22 cellular contexts compared by ENCODE assay signal in genomic region chr4:137543198-137543597, GRCh38. TPM values are rescaled to one million over a fixed set of nuclear protein-coding genes. Genes with fewer than 3 reads are reported as not detected.
DNase-seq lines count a peak whose midpoint lies in the region; ATAC-seq and TF ChIP-seq lines count a peak whose summit lies in the region.
"Had no signal": no experiment of that assay in that cellular context is flagged by ENCODE, and none has a peak within 500 bp of the region (broad histone marks: within the 10 kb centered on the region; RNA-seq: fewer than 3 reads in every experiment).

No MANE protein-coding gene starts in this region.

- H3K36me3 ChIP-seq in neuron (ENCODE audit: insufficient read depth, low read length), result no peaks in the 10 kb centered on the region
- H3K36me3 ChIP-seq: heart left ventricle, left lung, upper lobe of left lung, WERI-Rb-1 had no signal

- H3K9me3 ChIP-seq in neuron (ENCODE audit: low read length), result no peaks in the 10 kb centered on the region
- H3K9me3 ChIP-seq: heart left ventricle, left lung, upper lobe of left lung had no signal

- no peak overlapping the region for H2AFZ ChIP-seq in neuron (ENCODE audit: low read depth, low read length)

- intact Hi-C loops in sciatic nerve (cut with DNase I), result no loop called here

- no peak for ATAC-seq in sciatic nerve
- ATAC-seq: activated CD8-positive, alpha-beta T cell treated with anti-CD3 and anti-CD28 coated beads, Interleukin-2, amount 10 ng/mL, durations not matched to agents 7 days and 5 days; esophagus mucosa; HCT116; heart left ventricle; left lung had no signal

- no peak for TF ChIP-seq CTCF in GM20000 (IDR thresholded peaks at IDR 0.05; ENCODE audit: extremely low read depth, missing control alignments)

- DNase-seq in DMS 273 (lab: John Stamatoyannopoulos, UW; ENCODE audit: unreplicated experiment), result peak; percentile 50
- peak; percentile 93 for DNase-seq in iPS DF 19.7 (ENCODE audit: low read depth, low spot score)
- no peak for DNase-seq in NCI-H524 (lab: John Stamatoyannopoulos, UW)
- no peak for DNase-seq in GM20000 (ENCODE audit: low spot score)
- DNase-seq in NCI-H2029 treated with DMSO at 0.1 percent for 48 hours (lab: John Stamatoyannopoulos, UW), result no peak
- DNase-seq in sciatic nerve (ENCODE audit: low spot score), result no peak
- DNase-seq: activated CD8-positive, alpha-beta T cell treated with anti-CD3 and anti-CD28 coated beads, Interleukin-2, amount 10 ng/mL, durations not matched to agents 7 days and 5 days; CD4-positive, CD25-positive, alpha-beta regulatory T cell; DMS79; dorsolateral prefrontal cortex; heart left ventricle; Kasumi-1; left lung; NCI-H1417; stimulated activated naive CD4-positive, alpha-beta T cell; T-helper 1 cell; upper lobe of left lung; WERI-Rb-1 had no signal

- peak overlapping the region; percentile 44 for H3K4me3 ChIP-seq in neuron (ENCODE audit: low read length)
- H3K4me3 ChIP-seq: left lung had no signal

- H3K27me3 ChIP-seq in neuron (ENCODE audit: insufficient read depth, low read length), result no peaks in the 10 kb centered on the region
- H3K27me3 ChIP-seq: dorsolateral prefrontal cortex, heart left ventricle, left lung, upper lobe of left lung had no signal

- H3K4me1 ChIP-seq in neuron (ENCODE audit: insufficient read depth, low read length), result peaks cover 52% of the 10 kb centered on the region
- H3K4me1 ChIP-seq: left lung, upper lobe of left lung had no signal

TF ChIP-seq in PFSK-1, 5 proteins besides CTCF, POLR2A, EP300 and RAD21:
- TF ChIP-seq REST (IDR thresholded peaks at IDR 0.05; ENCODE audit: insufficient read depth in 1 of 2, low read depth in 2 of 2, low read length in 2 of 2) (no peak), TAF1 (IDR thresholded peaks at IDR 0.05; ENCODE audit: borderline replicate concordance, insufficient read depth, low read length) (0 out of 2 replicates have a peak, but pooled peaks have one; percentile 28), SIN3A (IDR thresholded peaks at IDR 0.05; ENCODE audit: borderline replicate concordance, insufficient read depth, low read length) (peak; percentile 28; the same call in 1 of the 2 replicates)

RNA-seq across cellular contexts. Expression of gene PCDH18, which starts 10.9 kb away (rescaled TPM):
- polyA plus RNA-seq in PFSK-1 (2012; ENCODE audit: insufficient read length, low read depth), result 46.6 TPM
- 34.4 TPM for total RNA-seq in sciatic nerve
- total RNA-seq: activated CD8-positive, alpha-beta T cell treated with anti-CD3 and anti-CD28 coated beads, Interleukin-2, amount 10 ng/mL, durations not matched to agents 7 days and 5 days had no signal
- polyA plus RNA-seq: CD4-positive, CD25-positive, alpha-beta regulatory T cell had no signal

Comparison
In these comparisons a context has a peak if more than half of its experiments do, and no peak if none do; other contexts are left out.
1. DNase-seq: peak in DMS 273 (single experiment) and iPS DF 19.7 (single experiment); none in NCI-H524 (0 of 2), GM20000 (single experiment), NCI-H2029 treated with DMSO at 0.1 percent for 48 hours (single experiment) and sciatic nerve (single experiment).